Comparison of ENCODE assay signal across 12 cellular contexts in genomic region chr1:185608166-185608565, GRCh38.
A peak's percentile ranks its signal among the peaks of the same experiment; 100 is the strongest.
DNase-seq lines count a peak whose midpoint lies in the region; ATAC-seq lines count a peak whose summit lies in the region.
"Had no signal": no experiment of that assay in that cellular context is flagged by ENCODE, and none has a peak within 500 bp of the region (broad histone marks: within the 10 kb centered on the region; RNA-seq: fewer than 3 reads in every experiment).

No MANE protein-coding gene starts in this region.

- DNase-seq in astrocyte of the hippocampus (ENCODE audit: low read depth, low spot score), result peak; percentile 23
- no peak for DNase-seq in NCI-H187 treated with DMSO at 0.1 percent for 48 hours (lab: John Stamatoyannopoulos, UW)
- no peak for DNase-seq in stimulated activated CD4-positive, alpha-beta T cell treated with anti-CD3 and anti-CD28 coated beads, Interleukin-4, amount 100 ng/mL, for 4 hours
- no peak for DNase-seq in amniotic stem cell (lab: John Stamatoyannopoulos, UW)
- no peak for DNase-seq in superior temporal gyrus (ENCODE audit: extremely low spot score)
- DNase-seq: activated CD4-positive, alpha-beta T cell treated with anti-CD3 and anti-CD28 coated beads for 4 hours; activated naive CD8-positive, alpha-beta T cell treated with anti-CD3 and anti-CD28 coated beads for 36 hours; DND-41; NCI-H1092 had no signal

- ATAC-seq in GM18861 (IDR thresholded peaks at IDR 0.05; ENCODE audit: unreplicated experiment) (peak; percentile 86), GM21723 (IDR thresholded peaks at IDR 0.05; ENCODE audit: unreplicated experiment) (peak; percentile 83), HG03280 (IDR thresholded peaks at IDR 0.05; ENCODE audit: unreplicated experiment) (peak; percentile 54)
